8 cellular contexts compared by ENCODE assay signal in genomic region chr15:78979456-78980320, GRCh38. TPM values are rescaled to one million over a fixed set of nuclear protein-coding genes. Genes with fewer than 3 reads are reported as not detected.
DNase-seq lines count a peak whose midpoint lies in the region; ATAC-seq and TF ChIP-seq lines count a peak whose summit lies in the region.

No MANE protein-coding gene starts in this region.

- no peak overlapping the region for H3K27ac ChIP-seq in ascending aorta

- peak in 2 of 3 experiments; percentile 44 to 63 for TF ChIP-seq CTCF in ascending aorta (IDR thresholded peaks at IDR 0.05)

- H3K4me3 ChIP-seq in ascending aorta = no peak overlapping the region
- no peak overlapping the region for H3K4me3 ChIP-seq in skeletal muscle cell (ENCODE audit: low read depth, low read length)

- no peaks in the 10 kb centered on the region for H3K4me1 ChIP-seq in ascending aorta

- ATAC-seq in GM18873 (IDR thresholded peaks at IDR 0.05; ENCODE audit: low FRiP score, unreplicated experiment) = no peak

- POLR2A ChIA-PET in HEK293T (lab: Yijun Ruan, JAX) = no interaction called here

- H3K36me3 ChIP-seq in ascending aorta = no peaks in the 10 kb centered on the region

- intact Hi-C loops in ascending aorta (cut with DNase I) = loop anchor here (2.0 to 10.0 kb wide), 2 partner anchors 65 to 225 kb away; no protein-coding TSS in a partner anchor

- H3K27me3 ChIP-seq in ascending aorta = no peaks in the 10 kb centered on the region

- in situ Hi-C loops in Caki2 (cut with HindIII; ENCODE audit: low pct_unique_long_range_greater_than_20kb, low sequenced_read_pairs) = no loop called here

- H3K9me3 ChIP-seq in ascending aorta = no peaks in the 10 kb centered on the region

- peak; percentile 47 for DNase-seq in Caki2 (ENCODE audit: low read depth)
- DNase-seq in HEK293T (ENCODE audit: extremely low spot score) = peak; percentile 81
- DNase-seq in NCI-H82 treated with DMSO at 0.1 percent for 48 hours (lab: John Stamatoyannopoulos, UW; ENCODE audit: unreplicated experiment) = peak; percentile 64
- DNase-seq in ascending aorta (ENCODE audit: low spot score in 2 of 2) = peak in 1 of 2 donors; percentile 73
- DNase-seq in hepatic stellate cell (ENCODE audit: low spot score) = peak; percentile 80
- peak; percentile 31 for DNase-seq in skeletal muscle cell (ENCODE audit: low read depth)
- DNase-seq in mesenteric fat pad (ENCODE audit: low spot score) = no peak

- CTCF ChIA-PET in HEK293T (lab: Yijun Ruan, JAX) = interaction anchor here (0.6 to 2.7 kb wide), 17 partner anchors 9 to 438 kb away, joined by 3 to 17 read pairs (median 5); no protein-coding TSS in a partner anchor

TF ChIP-seq in HEK293T, 16 proteins besides CTCF, POLR2A, EP300 and RAD21:
- TF ChIP-seq ELF4 (IDR thresholded peaks at IDR 0.05) = no peak
- TF ChIP-seq L3MBTL2 (conservative IDR thresholded peaks at IDR 0.05) = peak; percentile 60
- TF ChIP-seq BHLHE40 (IDR thresholded peaks at IDR 0.05; ENCODE audit: borderline replicate concordance) = no peak
- TF ChIP-seq ZNF384 (IDR thresholded peaks at IDR 0.05) = no peak

RNA-seq across cellular contexts. Expression of gene CTSH, which starts 34.8 kb away (rescaled TPM):
- total RNA-seq in Caki2 (2014; rRNA removed; shearing (Covaris generic); ENCODE audit: low replicate concordance) = 123 and 130 TPM in 2 replicates
- 112 TPM for total RNA-seq in ascending aorta
- total RNA-seq in mesenteric fat pad = 67.9 TPM
